ENCODE assay signal across 9 cellular contexts in the genomic region with DNA sequence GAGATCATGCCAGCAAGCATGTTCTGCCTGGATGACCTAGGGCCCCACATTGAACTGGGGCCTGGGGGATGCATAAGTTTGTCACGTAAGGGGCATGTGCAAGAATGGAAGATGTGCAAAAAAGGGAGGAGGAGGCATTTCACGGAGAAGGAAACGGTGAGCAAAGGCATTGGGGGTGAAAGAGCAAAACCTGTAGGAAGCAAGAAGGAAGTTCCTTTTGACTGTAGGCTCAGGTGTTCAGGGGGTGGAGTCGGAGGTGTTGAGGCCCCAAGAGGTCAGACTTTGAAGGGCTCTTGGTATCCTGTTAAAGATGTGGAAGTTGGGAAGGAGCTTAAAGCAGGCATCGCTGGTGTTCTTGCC. TPM values are rescaled to one million over a fixed set of nuclear protein-coding genes. Genes with fewer than 3 reads are reported as not detected.
DNase-seq lines count a peak whose midpoint lies in the region; ATAC-seq, FAIRE-seq and TF ChIP-seq lines count a peak whose summit lies in the region.
"Had no signal": no experiment of that assay in that cellular context is flagged by ENCODE, and none has a peak within 500 bp of the region (broad histone marks: within the 10 kb centered on the region; RNA-seq: fewer than 3 reads in every experiment).

No MANE protein-coding gene starts in this region.

- intact Hi-C loops in PC-9 (cut with micrococcal nuclease; ENCODE audit: unreplicated experiment) (no loop called here), psoas muscle (cut with DNase I) (loop anchor here (5.0 kb wide), 2 partner anchors 67 to 93 kb away; a partner anchor contains a TSS)

- H4K20me1 ChIP-seq in PC-9 (ENCODE audit: insufficient read depth) = no peaks in the 10 kb centered on the region

- no peak for FAIRE-seq in D721Med (lab: Jason Lieb, UNC)

- ATAC-seq in GM19351 (IDR thresholded peaks at IDR 0.05; ENCODE audit: unreplicated experiment) = peak; percentile 6
- peak; percentile 5 for ATAC-seq in esophagus mucosa
- no peak for ATAC-seq in psoas muscle

- no peaks in the 10 kb centered on the region for H3K9me3 ChIP-seq in PC-9 (ENCODE audit: insufficient read depth, low read depth)
- H3K9me3 ChIP-seq in psoas muscle = no peaks in the 10 kb centered on the region

- no peaks in the 10 kb centered on the region for H3K27me3 ChIP-seq in PC-9 (ENCODE audit: insufficient read depth, low read depth)
- no peaks in the 10 kb centered on the region for H3K27me3 ChIP-seq in psoas muscle (ENCODE audit: insufficient read depth in 3 of 3, low read length in 2 of 3)

- H3F3A ChIP-seq in PC-9 (ENCODE audit: insufficient read depth, low read depth) = peaks cover 21% of the 10 kb centered on the region; the same call in 1 of the 2 replicates

- H3K4me3 ChIP-seq in PC-9 (peak overlapping the region; percentile 81), psoas muscle (peak overlapping the region; percentile 95)

- DNase-seq in PC-9 (peak; percentile 16 to 68), psoas muscle (no peak), dedifferentiated amniotic fluid mesenchymal stem cell (ENCODE audit: extremely low spot score) (no peak), NCI-H524 treated with DMSO at 0.1 percent for 48 hours (lab: John Stamatoyannopoulos, UW) (no peak), D721Med (ENCODE audit: insufficient read length, low spot score) (no peak)

- TF ChIP-seq CTCF in 22Rv1 (IDR thresholded peaks at IDR 0.05) (no peak), PC-9 (conservative IDR thresholded peaks at IDR 0.05) (no peak), psoas muscle (IDR thresholded peaks at IDR 0.05) (no peak), D721Med (IDR thresholded peaks at IDR 0.05; ENCODE audit: insufficient read depth, missing control alignments) (no peak)

- no TSS peak for BruUV-seq in PC-9 (replicated peaks; lab: Mats Ljungman, UMichigan)

- peak overlapping the region; percentile 95 for H3K4me2 ChIP-seq in PC-9

- H2AFZ ChIP-seq in PC-9 = peak overlapping the region; percentile 92

- CTCF ChIA-PET in PC-9 (lab: Charles Lee) = no interaction called here

- 10 to 24% (median 18%) methylated on average over 5 of the region's 5 CpGs for WGBS in psoas muscle, 3 donors

- H3K27ac ChIP-seq in 22Rv1 (peak overlapping the region; percentile 92), PC-9 (peak overlapping the region; percentile 89), psoas muscle (peak overlapping the region; percentile 97)

- H3K9me2 ChIP-seq in PC-9 (ENCODE audit: insufficient read depth) = no peaks in the 10 kb centered on the region

- H3K4me1 ChIP-seq in PC-9 (replicated peaks; ENCODE audit: insufficient read depth) = peaks cover 51% of the 10 kb centered on the region
- peaks cover 71% of the 10 kb centered on the region for H3K4me1 ChIP-seq in psoas muscle

- 0 out of 2 replicates have a peak, but pooled peaks cover 11% of the 10 kb centered on the region for H3K36me3 ChIP-seq in PC-9 (ENCODE audit: low read depth)
- no peaks in the 10 kb centered on the region for H3K36me3 ChIP-seq in psoas muscle (ENCODE audit: insufficient read depth in 1 of 2, low read depth in 1 of 2)

- peaks cover 38% of the 10 kb centered on the region for H3K79me2 ChIP-seq in PC-9 (ENCODE audit: low read depth)

- POLR2A ChIA-PET in PC-9 (lab: Charles Lee; ENCODE audit: unreplicated experiment) = no interaction called here

RNA-seq across cellular contexts. Expression of a gene that starts 0.6 kb away (rescaled TPM):
- total RNA-seq in PC-9 (2021) = 37.6 and 64.7 TPM in 2 replicates
- 70.0 TPM for total RNA-seq in esophagus mucosa
- total RNA-seq in psoas muscle = 100 to 1,000 TPM; 109 to 199 (median 170) TPM
- 100 to 1,000 TPM in 1 of 3 donors, 10 to 100 TPM in 2; 58.5 to 107 (median 81.7) TPM for polyA plus RNA-seq in psoas muscle

RNA-seq across cellular contexts. Expression of a gene that starts 37.3 kb away (rescaled TPM):
- total RNA-seq in PC-9 (2021) = 2.2 and 2.5 TPM in 2 replicates
- total RNA-seq in esophagus mucosa = 0.20 TPM
- 1 to 10 TPM; 1.7 to 4.6 (median 3.2) TPM for total RNA-seq in psoas muscle
- 1 to 10 TPM; 1.2 to 2.6 (median 1.5) TPM for polyA plus RNA-seq in psoas muscle
- total RNA-seq: lung microvascular endothelial cell had no signal

Comparison
In these comparisons a context has a peak if more than half of its experiments do, and no peak if none do; other contexts are left out.
1. ATAC-seq: peak in GM19351 (single experiment) and esophagus mucosa (single experiment); none in psoas muscle (0 of 4).
2. DNase-seq: peak in PC-9 (2 of 2); none in psoas muscle (0 of 2), dedifferentiated amniotic fluid mesenchymal stem cell (single experiment), NCI-H524 treated with DMSO at 0.1 percent for 48 hours (single experiment) and D721Med (single experiment).
3. Peak in every context shown above with its lines, with median percentiles within 50 percentile points of each other: H3K27ac ChIP-seq.